Comparison of ENCODE assay signal across 13 cellular contexts in the genomic region with DNA sequence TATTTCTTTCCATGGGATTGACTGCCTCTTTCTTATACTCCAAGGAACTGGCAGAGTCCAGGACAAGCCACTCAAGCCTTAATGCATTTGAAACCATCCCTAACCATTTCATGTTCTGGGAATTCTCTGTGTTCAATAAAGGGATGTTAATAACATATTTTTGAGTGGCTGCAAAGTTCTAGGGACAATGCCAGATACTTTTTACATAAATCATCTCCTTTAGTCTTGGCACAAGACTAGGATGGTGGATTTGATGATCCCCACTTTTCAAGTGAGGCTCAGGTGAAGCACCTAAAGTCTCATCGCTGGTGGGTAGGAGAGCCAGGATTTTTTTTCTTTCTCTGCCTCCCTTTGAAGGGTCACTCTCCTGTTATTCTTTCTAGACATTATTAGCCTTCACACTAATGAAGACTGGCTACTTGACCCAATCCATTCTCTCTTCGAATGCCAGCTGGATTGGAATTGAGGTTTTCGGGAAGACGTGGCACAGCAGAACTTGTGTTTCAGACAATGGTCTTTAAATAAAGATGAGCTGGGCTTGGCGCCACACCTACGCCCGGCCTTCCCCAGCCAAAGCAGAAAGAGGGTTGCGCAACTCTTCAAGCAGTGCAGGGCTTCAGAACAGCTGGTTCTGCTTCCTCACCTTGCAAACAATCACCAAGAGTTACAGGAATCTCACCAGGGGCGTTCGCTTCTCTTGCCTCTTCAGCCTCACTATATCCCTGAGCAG.
DNase-seq lines count a peak whose midpoint lies in the region; ATAC-seq, FAIRE-seq and TF ChIP-seq lines count a peak whose summit lies in the region.
"Had no signal": no experiment of that assay in that cellular context is flagged by ENCODE, and none has a peak within 500 bp of the region (broad histone marks: within the 10 kb centered on the region; RNA-seq: fewer than 3 reads in every experiment).

No MANE protein-coding gene starts in this region.

- DNase-seq in Right ventricle myocardium inferior (ENCODE audit: missing footprints) (no peak), cardiac septum (ENCODE audit: low spot score) (no peak), breast epithelium (ENCODE audit: low spot score in 2 of 2) (peak in 1 of 2 donors; percentile 74), HepG2 (ENCODE audit: low spot score) (no peak), KBM-7 (no peak)
- no peak for DNase-seq in stimulated activated CD8-positive, alpha-beta memory T cell treated with anti-CD3 and anti-CD28 coated beads, Interleukin-4, amount 100 ng/mL, for 48 hours
- DNase-seq: activated CD4-positive, alpha-beta T cell treated with anti-CD3 and anti-CD28 coated beads, Interleukin-2, amount 10 ng/mL, durations not matched to agents 7 days and 5 days; effector memory CD8-positive, alpha-beta T cell; hypothalamus; NCI-H1436 treated with DMSO at 0.1 percent for 48 hours had no signal

- in situ Hi-C loops in HepG2 (cut with HindIII; ENCODE audit: extremely low pct_ligation_motif_present, low pct_unique_long_range_greater_than_20kb) (no loop called here), KBM-7 (cut with MboI; ENCODE audit: low pct_unique_long_range_greater_than_20kb, low sequenced_read_pairs) (no loop called here)

- no peaks in the 10 kb centered on the region for H3K27me3 ChIP-seq in breast epithelium
- peaks cover 0 to 13% of the 10 kb centered on the region in 2 experiments; a peak in 1 of 5 replicates for H3K27me3 ChIP-seq in HepG2 (ENCODE audit: control insufficient read depth in 1 of 2, insufficient read depth in 2 of 2, low read length in 2 of 2)

- intact Hi-C loops in Right ventricle myocardium inferior (cut with DNase I) (no loop called here), cardiac septum (cut with DNase I) (no loop called here), breast epithelium (cut with DNase I; ENCODE audit: low total_unique reads) (no loop called here), HepG2 (cut with micrococcal nuclease; ENCODE audit: unreplicated experiment) (no loop called here)

- H3K27ac ChIP-seq in breast epithelium (peak overlapping the region; percentile 15 to 54), HepG2 (ENCODE audit: extremely low read length, insufficient read depth, low read length) (no peak overlapping the region)

- 43% methylated on average over 9 of the region's 10 CpGs for WGBS in HepG2 (ENCODE audit: low lambda C conversion rate)

- H3K4me1 ChIP-seq in breast epithelium (no peaks in the 10 kb centered on the region), HepG2 (ENCODE audit: insufficient read depth, low read length) (no peaks in the 10 kb centered on the region)

- ATAC-seq in Right ventricle myocardium inferior = peak; percentile 69
- no peak for ATAC-seq in HepG2
- ATAC-seq in GM21529 (IDR thresholded peaks at IDR 0.05; ENCODE audit: unreplicated experiment) = no peak
- ATAC-seq in HG03025 (IDR thresholded peaks at IDR 0.05; ENCODE audit: low FRiP score, unreplicated experiment) = no peak
- ATAC-seq: effector memory CD8-positive, alpha-beta T cell had no signal

- no peaks in the 10 kb centered on the region for H3K79me2 ChIP-seq in HepG2 (ENCODE audit: insufficient read depth, low read length)

- H3K36me3 ChIP-seq in breast epithelium (no peaks in the 10 kb centered on the region), HepG2 (replicated peaks in 1 of 2; ENCODE audit: control insufficient read depth in 1 of 2, insufficient read depth in 2 of 2, low read length in 2 of 2) (no peaks in the 10 kb centered on the region)

- H3K9ac ChIP-seq in HepG2 (ENCODE audit: insufficient read depth, low read depth, low read length) = no peak overlapping the region

- H4K20me1 ChIP-seq in HepG2 (ENCODE audit: insufficient read depth, low read length) = no peaks in the 10 kb centered on the region

- no peak overlapping the region for H3K4me2 ChIP-seq in HepG2 (ENCODE audit: low read depth, low read length)

- no peak for FAIRE-seq in HepG2 (lab: Jason Lieb, UNC)

- no peaks in the 10 kb centered on the region for H3K9me3 ChIP-seq in breast epithelium
- H3K9me3 ChIP-seq in HepG2 (ENCODE audit: low read length) = no peaks in the 10 kb centered on the region

- CTCF ChIA-PET in HepG2 (lab: Yijun Ruan, JAX; ENCODE audit: low intra/inter-chr PET ratio, low total read pairs) = no interaction called here

- TF ChIP-seq RAD21 in HepG2 (CRISPR knock-in tag; IDR thresholded peaks at IDR 0.05) = no peak

- TF ChIP-seq CTCF in breast epithelium (IDR thresholded peaks at IDR 0.05) (no peak), HepG2 (CRISPR knock-in tag; IDR thresholded peaks at IDR 0.05) (no peak)

- POLR2A ChIA-PET in HepG2 (lab: Yijun Ruan, JAX) = no interaction called here

- TF ChIP-seq EP300 in HepG2 (IDR thresholded peaks at IDR 0.05; ENCODE audit: low read depth in 2 of 2, low read length in 2 of 2) = no peak
- TF ChIP-seq EP300 in HepG2 (CRISPR knock-in tag; IDR thresholded peaks at IDR 0.05; ENCODE audit: borderline replicate concordance) = no peak

- TF ChIP-seq POLR2A in breast epithelium (IDR thresholded peaks at IDR 0.05) = no peak
- no peak for TF ChIP-seq POLR2A in HepG2 (IDR thresholded peaks at IDR 0.05; ENCODE audit: insufficient read depth in 1 of 2, low read depth in 2 of 2, low read length in 2 of 2)

- no peak overlapping the region for H2AFZ ChIP-seq in HepG2 (ENCODE audit: low read length)

- H3K4me3 ChIP-seq in breast epithelium (peak overlapping the region in 1 of 3 donors; percentile 41), HepG2 (replicated peaks in 1 of 3; ENCODE audit: insufficient read depth in 1 of 3, low read depth in 2 of 3, low read length in 3 of 3) (no peak overlapping the region)
- H3K4me3 ChIP-seq: lung had no signal

- no TSS peak for BruUV-seq in HepG2 (replicated peaks; lab: Mats Ljungman, UMichigan)

TF ChIP-seq in HepG2, 621 proteins besides CTCF, POLR2A, EP300 and RAD21:
- TF ChIP-seq CEBPG (CRISPR knock-in tag; IDR thresholded peaks at IDR 0.05) (peak; percentile 81), ZKSCAN8 (CRISPR knock-in tag; IDR thresholded peaks at IDR 0.05; ENCODE audit: borderline replicate concordance) (no peak), CEBPB (IDR thresholded peaks at IDR 0.05; ENCODE audit: borderline replicate concordance, low read depth, low read length) (peak; percentile 93)
TF ChIP-seq in HepG2: peak in this region for 2.
